In genomic region chr7:24922099-24922773, GRCh38 we compare ENCODE assay signal across 14 cellular contexts. TPM values are rescaled to one million over a fixed set of nuclear protein-coding genes. Genes with fewer than 3 reads are reported as not detected.
A peak's percentile ranks its signal among the peaks of the same experiment; 100 is the strongest.
DNase-seq lines count a peak whose midpoint lies in the region; ATAC-seq, FAIRE-seq and TF ChIP-seq lines count a peak whose summit lies in the region.
"Had no signal": no experiment of that assay in that cellular context is flagged by ENCODE, and none has a peak within 500 bp of the region (broad histone marks: within the 10 kb centered on the region; RNA-seq: fewer than 3 reads in every experiment).

No MANE protein-coding gene starts in this region.

- H4K20me1 ChIP-seq in GM12878 (ENCODE audit: control insufficient read depth, insufficient read depth) = no peaks in the 10 kb centered on the region

- CTCF ChIA-PET in GM12878 (lab: Yijun Ruan, JAX) = no interaction called here

- no peak for TF ChIP-seq RAD21 in GM12878 (IDR thresholded peaks at IDR 0.05; ENCODE audit: insufficient read depth, low read depth, low read length)

- H3K27ac ChIP-seq in CD4-positive, CD25-positive, alpha-beta regulatory T cell (ENCODE audit: insufficient read depth, low read length, poor library complexity, severe bottlenecking) = no peak overlapping the region
- H3K27ac ChIP-seq in GM12878 (ENCODE audit: control insufficient read depth, insufficient read depth) = peak overlapping the region; percentile 37; the same call in 1 of the 2 replicates

- DNase-seq in CD4-positive, CD25-positive, alpha-beta regulatory T cell = no peak
- peak; percentile 61 for DNase-seq in HT-29 (ENCODE audit: low spot score)
- no peak for DNase-seq in GM12878 (ENCODE audit: low read depth, low spot score)
- DNase-seq in kidney tubule cell (ENCODE audit: low spot score) = peak; percentile 50
- no peak for DNase-seq in NCI-H524 treated with DMSO at 0.1 percent for 48 hours (lab: John Stamatoyannopoulos, UW)
- no peak for DNase-seq in pons (ENCODE audit: low spot score)
- no peak for DNase-seq in CD1c-positive myeloid dendritic cell (ENCODE audit: extremely low spot score)
- DNase-seq: activated effector memory CD4-positive, alpha-beta T cell treated with Interleukin-2 at 50 U/mL for 16 hours; effector memory CD4-positive, alpha-beta T cell; naive B cell; NCI-H2029 treated with DMSO at 0.1 percent for 48 hours; stimulated activated CD4-positive, alpha-beta T cell treated with anti-CD3 and anti-CD28 coated beads, Interleukin-15, amount 100 ng/mL, for 24 hours had no signal

- H3K27ac Mint-ChIP-seq in CD4-positive, CD25-positive, alpha-beta regulatory T cell = peak overlapping the region; percentile 62 to 90 (median 67)

- H3K4me3 ChIP-seq in CD4-positive, CD25-positive, alpha-beta regulatory T cell (ENCODE audit: low read depth, low read length) = no peak overlapping the region
- H3K4me3 ChIP-seq in GM12878 = no peak overlapping the region

- peaks cover 8% of the 10 kb centered on the region for H3K36me3 Mint-ChIP-seq in CD4-positive, CD25-positive, alpha-beta regulatory T cell
- H3K36me3 Mint-ChIP-seq: naive B cell had no signal

- no peaks in the 10 kb centered on the region for H3K27me3 ChIP-seq in CD4-positive, CD25-positive, alpha-beta regulatory T cell (ENCODE audit: control insufficient read depth, insufficient read depth, low read length)
- H3K27me3 ChIP-seq in GM12878 (replicated peaks in 1 of 2; ENCODE audit: control insufficient read depth in 2 of 2, insufficient read depth in 2 of 2, low read length in 1 of 2) = no peaks in the 10 kb centered on the region

- H3K79me2 ChIP-seq in GM12878 (ENCODE audit: control insufficient read depth, insufficient read depth, low read length) = peaks cover 62% of the 10 kb centered on the region

- in situ Hi-C loops in GM12878 (cut with MboI) = loop anchor here (25.0 kb wide), 1 partner anchor 1040 kb away; no protein-coding TSS in a partner anchor

- no peak overlapping the region for H3K4me2 ChIP-seq in GM12878 (ENCODE audit: control insufficient read depth, insufficient read depth)

- H2AFZ ChIP-seq in GM12878 (ENCODE audit: control insufficient read depth, low read depth, low read length) = no peak overlapping the region

- H3K27me3 Mint-ChIP-seq in CD4-positive, CD25-positive, alpha-beta regulatory T cell = no peaks in the 10 kb centered on the region
- H3K27me3 Mint-ChIP-seq: naive B cell had no signal

- POLR2A ChIA-PET in GM12878 (lab: Charles Lee) = interaction anchor here (1.6 kb wide), 1 partner anchor 10 kb away, joined by 3 read pairs; no protein-coding TSS in a partner anchor

- WGBS in GM12878 (ENCODE audit: insufficient coverage, insufficient replicate concordance, low lambda C conversion rate, missing lambda C conversion rate) = 96% methylated on average over 5 of the region's 5 CpGs

- no TSS peak for BruUV-seq in GM12878 (replicated peaks; lab: Mats Ljungman, UMichigan)

- no peak for TF ChIP-seq EP300 in GM12878 (IDR thresholded peaks at IDR 0.05; ENCODE audit: borderline replicate concordance in 1 of 2, control insufficient read depth in 1 of 2, low read depth in 2 of 2, low read length in 2 of 2)

- ATAC-seq in CD4-positive, CD25-positive, alpha-beta regulatory T cell (ENCODE audit: low read depth in 2 of 2) = no peak
- ATAC-seq in GM12878 (no peak), GM21526 (IDR thresholded peaks at IDR 0.05; ENCODE audit: low FRiP score, unreplicated experiment) (no peak)

- SMC1A ChIA-PET in GM12878 (lab: Charles Lee; ENCODE audit: uncharacterized antibody, unreplicated experiment) = interaction anchor here (0.9 to 4.8 kb wide), 4 partner anchors 11 to 30 kb away, joined by 3 to 27 read pairs (median 3); no protein-coding TSS in a partner anchor

- H3K4me1 ChIP-seq in CD4-positive, CD25-positive, alpha-beta regulatory T cell (ENCODE audit: control insufficient read depth, insufficient read depth, low read length, poor library complexity, severe bottlenecking) = peaks cover 28% of the 10 kb centered on the region
- peaks cover 26% of the 10 kb centered on the region for H3K4me1 ChIP-seq in GM12878 (ENCODE audit: control insufficient read depth, insufficient read depth, low read length)

- no peaks in the 10 kb centered on the region for H3K36me3 ChIP-seq in CD4-positive, CD25-positive, alpha-beta regulatory T cell (ENCODE audit: control insufficient read depth, insufficient read depth, low read length)
- H3K36me3 ChIP-seq in GM12878 (ENCODE audit: control insufficient read depth in 2 of 2, insufficient read depth in 2 of 2, low read length in 1 of 2) = no peaks in the 10 kb centered on the region; a peak in 1 of 4 replicates

- H3K9me3 Mint-ChIP-seq in CD4-positive, CD25-positive, alpha-beta regulatory T cell = no peaks in the 10 kb centered on the region
- H3K9me3 Mint-ChIP-seq: naive B cell had no signal

- TF ChIP-seq POLR2A in GM12878 (IDR thresholded peaks at IDR 0.05; ENCODE audit: low read depth, low read length) = no peak

- peak overlapping the region in 2 of 4 donors; percentile 9 to 19 for H3K4me3 Mint-ChIP-seq in CD4-positive, CD25-positive, alpha-beta regulatory T cell

- TF ChIP-seq CTCF in GM12878 (IDR thresholded peaks at IDR 0.05 in 2 of 3, conservative IDR thresholded peaks at IDR 0.05 in 1 of 3; ENCODE audit: control insufficient read depth in 2 of 3, extremely low read depth in 1 of 3, insufficient read depth in 1 of 3, low read depth in 3 of 3, low read length in 3 of 3) = no peak

- intact Hi-C loops in GM12878 (cut with micrococcal nuclease; ENCODE audit: unreplicated experiment) = no loop called here

- no peak for FAIRE-seq in GM12878 (lab: Jason Lieb, UNC)
- FAIRE-seq: TTC549 had no signal

- no peaks in the 10 kb centered on the region for H3K9me3 ChIP-seq in CD4-positive, CD25-positive, alpha-beta regulatory T cell (ENCODE audit: control insufficient read depth in 2 of 2, low read length in 2 of 2)
- H3K9me3 ChIP-seq in GM12878 (replicated peaks; ENCODE audit: control insufficient read depth, insufficient read depth, low read length) = no peaks in the 10 kb centered on the region

- H3K9ac ChIP-seq in GM12878 (ENCODE audit: control insufficient read depth, insufficient read depth, low read length) = no peak overlapping the region

- RAD21 ChIA-PET in GM12878 (lab: Charles Lee; ENCODE audit: unreplicated experiment) = no interaction called here

- H3K4me1 Mint-ChIP-seq in CD4-positive, CD25-positive, alpha-beta regulatory T cell = peaks cover 51 to 76% (median 69%) of the 10 kb centered on the region in 4 donors

TF ChIP-seq in GM12878, 131 proteins besides CTCF, POLR2A, EP300 and RAD21 (continues in another document):
- TF ChIP-seq CHD2 (IDR thresholded peaks at IDR 0.05; ENCODE audit: borderline replicate concordance, low read depth, low read length) (no peak), ZNF592 (IDR thresholded peaks at IDR 0.05) (no peak)

RNA-seq across cellular contexts. Expression of gene OSBPL3, which starts 57.7 kb away (rescaled TPM):
- total RNA-seq in CD4-positive, CD25-positive, alpha-beta regulatory T cell = 43.0 TPM
- 10 to 100 TPM in 2 of 4 donors, 1 to 10 TPM in 2; 9.1 to 14.5 (median 11.9) TPM for polyA plus RNA-seq in CD4-positive, CD25-positive, alpha-beta regulatory T cell
- 8.3 and 13.7 TPM in 2 replicates for total RNA-seq in HT-29 (2014; rRNA removed; shearing (Covaris generic))
- total RNA-seq in GM12878 (2013; cell fraction: nucleolus; rRNA removed) = 60.2 and 64.2 TPM in 2 replicates
- total RNA-seq in GM12878 (2014; rRNA removed) = 26.3 and 29.3 TPM in 2 replicates
- total RNA-seq in GM12878 (2014; rRNA removed; fragmentation: Illumina TruSeq; extraction: Trizol) = 27.8 and 28.2 TPM in 2 replicates
- 34.0 and 46.6 TPM in 2 replicates for total RNA-seq in GM12878 (2021)
- polyA plus RNA-seq in GM12878 (2011; ENCODE audit: low read depth) = 8.9 TPM
- 26.1 and 28.0 TPM in 2 replicates for polyA plus RNA-seq in GM12878 (2011; rRNA removed)
- polyA plus RNA-seq in GM12878 (2011; cell fraction: cytosol; rRNA removed) = 14.5 and 15.8 TPM in 2 replicates
- polyA plus RNA-seq in GM12878 (2011; cell fraction: nucleus; rRNA removed) = 77.3 and 96.7 TPM in 2 replicates
- polyA plus RNA-seq in GM12878 (2012) = 11.0 and 12.1 TPM in 2 replicates
- polyA plus RNA-seq in GM12878 (2014; fragmentation: Illumina TruSeq; extraction: Trizol) = 23.3 and 26.6 TPM in 2 replicates
- 10 to 100 TPM in 1 of 2 experiments, 1 to 10 TPM in 1; 6.1 to 15.2 TPM for polyA plus RNA-seq in GM12878 (2014; fragmentation: Nextera tagmentation; extraction: Ambion mirVana)
- 24.2 and 28.1 TPM in 2 replicates for polyA plus RNA-seq in GM12878 (2014; rRNA removed)
- 10 to 100 TPM; 33.3 to 38.1 TPM for polyA plus RNA-seq in GM12878 (2016; fragmentation: Nextera tagmentation; extraction: Ambion mirVana)
- 39.3 and 41.8 TPM in 2 replicates for polyA minus RNA-seq in GM12878 (2011; rRNA and poly(A)+ RNA removed)
- polyA minus RNA-seq in GM12878 (2011; cell fraction: cytosol; rRNA and poly(A)+ RNA removed) = 7.9 and 12.3 TPM in 2 replicates
- 34.5 and 77.9 TPM in 2 replicates for polyA minus RNA-seq in GM12878 (2011; cell fraction: nucleus; rRNA and poly(A)+ RNA removed)

Comparison
In these comparisons a context has a peak if more than half of its experiments do, and no peak if none do; other contexts are left out.
1. DNase-seq: peak in HT-29 (single experiment) and kidney tubule cell (single experiment); none in CD4-positive, CD25-positive, alpha-beta regulatory T cell (0 of 3), GM12878 (single experiment), NCI-H524 treated with DMSO at 0.1 percent for 48 hours (single experiment), pons (single experiment) and CD1c-positive myeloid dendritic cell (single experiment).